8 cellular contexts compared by ENCODE assay signal in genomic region chr11:12581923-12582322, GRCh38.
DNase-seq lines count a peak whose midpoint lies in the region; ATAC-seq, FAIRE-seq and TF ChIP-seq lines count a peak whose summit lies in the region.

No MANE protein-coding gene starts in this region.

- no peak overlapping the region for H3K4me2 ChIP-seq in GM12878 (ENCODE audit: control insufficient read depth, insufficient read depth)

- no peak overlapping the region for H2AFZ ChIP-seq in GM12878 (ENCODE audit: control insufficient read depth, low read depth, low read length)

- peak; percentile 97 for DNase-seq in DMS79 treated with DMSO at 0.1 percent for 48 hours (lab: John Stamatoyannopoulos, UW)
- DNase-seq in MG63 = peak; percentile 74
- no peak for DNase-seq in GM12878 (ENCODE audit: low read depth, low spot score)
- no peak for DNase-seq in mesothelial cell of epicardium (ENCODE audit: low spot score in 2 of 2, unreplicated experiment in 2 of 2)
- no peak for DNase-seq in OCI-M1 (lab: John Stamatoyannopoulos, UW)
- no peak for DNase-seq in GM19240 (ENCODE audit: insufficient read length, low spot score)
- DNase-seq in sigmoid colon = no peak

- no peak overlapping the region for H3K4me3 Mint-ChIP-seq in mesothelial cell of epicardium

- H4K20me1 ChIP-seq in GM12878 (ENCODE audit: control insufficient read depth, insufficient read depth) = no peaks in the 10 kb centered on the region

- whole genome bisulfite sequencing in GM12878 (ENCODE audit: insufficient coverage, insufficient replicate concordance, low lambda C conversion rate, missing lambda C conversion rate) = 8% methylated on average over 1 of the region's 1 CpG
- 73 to 79% methylated on average over 1 of the region's 1 CpG for WGBS in sigmoid colon, 2 donors

- intact Hi-C loops in GM12878 (cut with micrococcal nuclease; ENCODE audit: unreplicated experiment) = no loop called here
- intact Hi-C loops in sigmoid colon (cut with DNase I) = no loop called here

- H3K9ac ChIP-seq in GM12878 (ENCODE audit: control insufficient read depth, insufficient read depth, low read length) = no peak overlapping the region

- RAD21 ChIA-PET in GM12878 (lab: Charles Lee; ENCODE audit: unreplicated experiment) = no interaction called here

- peak; percentile 45; the same call in 2 of the 3 replicates for ATAC-seq in GM12878
- no peak for ATAC-seq in GM21723 (IDR thresholded peaks at IDR 0.05; ENCODE audit: unreplicated experiment)

- H3K4me3 ChIP-seq in MG63 (no peak overlapping the region), GM12878 (no peak overlapping the region), sigmoid colon (no peak overlapping the region)

- SMC1A ChIA-PET in GM12878 (lab: Charles Lee; ENCODE audit: uncharacterized antibody, unreplicated experiment) = interaction anchor here (1.3 kb wide), 1 partner anchor 23 kb away, joined by 3 read pairs; no protein-coding TSS in a partner anchor

- TF ChIP-seq RAD21 in GM12878 (IDR thresholded peaks at IDR 0.05; ENCODE audit: insufficient read depth, low read depth, low read length) = no peak

- peaks cover 18% of the 10 kb centered on the region for H3K4me1 Mint-ChIP-seq in mesothelial cell of epicardium

- H3K27ac ChIP-seq in GM12878 (ENCODE audit: control insufficient read depth, insufficient read depth) (no peak overlapping the region), sigmoid colon (no peak overlapping the region)

- no peak for TF ChIP-seq CTCF in GM12878 (IDR thresholded peaks at IDR 0.05 in 2 of 3, conservative IDR thresholded peaks at IDR 0.05 in 1 of 3; ENCODE audit: control insufficient read depth in 2 of 3, extremely low read depth in 1 of 3, insufficient read depth in 1 of 3, low read depth in 3 of 3, low read length in 3 of 3)
- TF ChIP-seq CTCF in mesothelial cell of epicardium (IDR thresholded peaks at IDR 0.05; ENCODE audit: unreplicated experiment) = no peak
- no peak for TF ChIP-seq CTCF in sigmoid colon (IDR thresholded peaks at IDR 0.05)

- no peak for FAIRE-seq in GM12878 (lab: Jason Lieb, UNC)

- in situ Hi-C loops in GM12878 (cut with MboI) = no loop called here

- CTCF ChIA-PET in GM12878 (lab: Yijun Ruan, JAX) = interaction anchor here (1.6 kb wide), 1 partner anchor 17 kb away, joined by 4 read pairs; no protein-coding TSS in a partner anchor

- TF ChIP-seq POLR2A in GM12878 (IDR thresholded peaks at IDR 0.05; ENCODE audit: low read depth, low read length) = no peak
- no peak for TF ChIP-seq POLR2A in sigmoid colon (IDR thresholded peaks at IDR 0.05)

- H3K27me3 Mint-ChIP-seq in mesothelial cell of epicardium (ENCODE audit: low read depth) = no peaks in the 10 kb centered on the region

- H3K36me3 Mint-ChIP-seq in mesothelial cell of epicardium = peaks cover 6% of the 10 kb centered on the region

- BruUV-seq in GM12878 (replicated peaks; lab: Mats Ljungman, UMichigan) = no TSS peak

- H3K9me3 Mint-ChIP-seq in mesothelial cell of epicardium = peaks cover 12% of the 10 kb centered on the region

- TF ChIP-seq EP300 in GM12878 (IDR thresholded peaks at IDR 0.05; ENCODE audit: borderline replicate concordance in 1 of 2, control insufficient read depth in 1 of 2, low read depth in 2 of 2, low read length in 2 of 2) (no peak), sigmoid colon (IDR thresholded peaks at IDR 0.05) (no peak)

- H3K36me3 ChIP-seq in MG63 (no peaks in the 10 kb centered on the region), GM12878 (ENCODE audit: control insufficient read depth in 2 of 2, insufficient read depth in 2 of 2, low read length in 1 of 2) (no peaks in the 10 kb centered on the region), sigmoid colon (no peaks in the 10 kb centered on the region)

- H3K4me1 ChIP-seq in GM12878 (ENCODE audit: control insufficient read depth, insufficient read depth, low read length) (no peaks in the 10 kb centered on the region), sigmoid colon (peaks cover 0 to 10% (median 5%) of the 10 kb centered on the region in 4 donors)

- H3K27ac Mint-ChIP-seq in mesothelial cell of epicardium = peak overlapping the region; percentile 28

- H3K79me2 ChIP-seq in GM12878 (ENCODE audit: control insufficient read depth, insufficient read depth, low read length) = no peaks in the 10 kb centered on the region

- H3K27me3 ChIP-seq in MG63 (no peaks in the 10 kb centered on the region), GM12878 (replicated peaks in 1 of 2; ENCODE audit: control insufficient read depth in 2 of 2, insufficient read depth in 2 of 2, low read length in 1 of 2) (no peaks in the 10 kb centered on the region; a peak in 1 of 4 replicates), sigmoid colon (no peaks in the 10 kb centered on the region)

- no peaks in the 10 kb centered on the region for H3K9me3 ChIP-seq in MG63
- no peaks in the 10 kb centered on the region for H3K9me3 ChIP-seq in GM12878 (replicated peaks; ENCODE audit: control insufficient read depth, insufficient read depth, low read length)
- no peaks in the 10 kb centered on the region for H3K9me3 ChIP-seq in sigmoid colon

- POLR2A ChIA-PET in GM12878 (lab: Charles Lee) = no interaction called here

TF ChIP-seq in GM12878, 131 proteins besides CTCF, POLR2A, EP300 and RAD21:
- TF ChIP-seq SRF (IDR thresholded peaks at IDR 0.05; ENCODE audit: low read depth in 2 of 2, low read length in 2 of 2) (no peak), USF2 (IDR thresholded peaks at IDR 0.05; ENCODE audit: borderline replicate concordance, low read depth, low read length) (no peak), MAX (IDR thresholded peaks at IDR 0.05; ENCODE audit: low read depth, low read length) (no peak), ETV6 (conservative IDR thresholded peaks at IDR 0.05 in 1 of 2, IDR thresholded peaks at IDR 0.05 in 1 of 2; ENCODE audit: borderline replicate concordance in 1 of 2, low read depth in 1 of 2) (no peak), IRF4 (IDR thresholded peaks at IDR 0.05; ENCODE audit: low read depth, low read length) (no peak), HDGF (IDR thresholded peaks at IDR 0.05) (no peak), ZNF274 (IDR thresholded peaks at IDR 0.05; ENCODE audit: insufficient read depth, insufficient read length) (no peak), PBX3 (IDR thresholded peaks at IDR 0.05; ENCODE audit: insufficient replicate concordance, low read depth, low read length) (no peak), RBBP5 (conservative IDR thresholded peaks at IDR 0.05) (no peak)
TF ChIP-seq in GM12878: peak in this region for 0.

Comparison
In these comparisons a context has a peak if more than half of its experiments do, and no peak if none do; other contexts are left out.
1. DNase-seq: peak in DMS79 treated with DMSO at 0.1 percent for 48 hours (single experiment) and MG63 (single experiment); none in GM12878 (single experiment), mesothelial cell of epicardium (0 of 2), OCI-M1 (single experiment), GM19240 (single experiment) and sigmoid colon (single experiment).